In the genomic region with DNA sequence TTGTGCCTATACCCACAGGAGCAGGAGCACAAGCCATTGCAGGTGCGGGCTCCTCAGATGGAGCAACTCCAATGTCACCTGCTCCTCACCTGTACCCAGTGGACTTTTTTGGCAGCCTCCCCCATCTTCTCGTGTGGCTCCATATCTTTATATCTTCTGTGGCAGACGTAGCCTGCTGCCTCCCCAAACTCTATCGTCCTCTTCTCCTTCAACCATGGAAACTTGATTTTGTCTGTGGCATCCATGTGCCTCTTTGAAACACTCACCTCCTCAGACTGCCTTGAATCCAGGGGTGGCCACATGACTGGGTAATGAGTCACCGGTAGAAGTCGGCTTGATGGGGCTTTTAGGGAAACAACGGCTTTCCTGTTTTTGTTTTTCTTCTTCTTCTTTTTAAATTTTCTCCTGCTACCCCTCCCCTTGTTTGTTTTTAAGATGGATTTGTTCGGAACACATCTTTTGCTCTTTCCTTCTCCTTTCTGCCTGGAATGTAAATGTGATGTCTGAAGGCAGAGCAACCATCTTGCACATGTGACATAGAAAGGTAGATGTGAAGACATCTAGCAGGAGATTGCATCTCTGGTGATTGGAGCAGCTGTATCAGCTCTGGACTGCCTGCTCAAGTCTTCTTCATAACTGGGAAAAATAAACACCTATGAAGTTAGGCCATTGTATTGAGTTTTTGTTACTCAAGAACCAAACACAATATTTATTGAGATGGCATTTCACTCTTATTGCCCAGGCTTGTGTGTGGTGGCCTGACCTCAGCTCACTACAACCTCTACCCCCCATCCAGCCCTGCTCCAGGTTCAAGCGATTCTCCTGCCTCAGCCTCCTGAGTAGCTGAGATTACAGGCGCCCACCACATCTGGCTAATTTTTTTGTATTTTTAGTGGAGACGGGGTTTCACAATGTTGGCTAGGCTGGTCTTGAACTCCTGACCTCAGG, we compare ENCODE assay signal across 8 cellular contexts.
DNase-seq lines count a peak whose midpoint lies in the region; ATAC-seq and TF ChIP-seq lines count a peak whose summit lies in the region.

No MANE protein-coding gene starts in this region.

- WGBS in right cardiac atrium: 67% methylated on average over 11 of the region's 11 CpGs
- WGBS in stomach, 5 donors: 53 to 66% (median 58%) methylated on average over 11 of the region's 11 CpGs

- peak overlapping the region; percentile 6 for H3K27ac ChIP-seq in right cardiac atrium (ENCODE audit: low read length)
- peak overlapping the region in 4 of 5 donors; percentile 67 to 75 (median 70) for H3K27ac ChIP-seq in stomach

- no peak for TF ChIP-seq EP300 in stomach (IDR thresholded peaks at IDR 0.05)

- no peaks in the 10 kb centered on the region for H3K36me3 ChIP-seq in stomach

- H3K9me3 Mint-ChIP-seq in activated T-cell treated with anti-CD3 and anti-CD28 coated beads, Interleukin-2, amount 50 U/mL, for 4 hours: peaks cover 1% of the 10 kb centered on the region

- H3K4me3 Mint-ChIP-seq in activated T-cell treated with anti-CD3 and anti-CD28 coated beads, Interleukin-2, amount 50 U/mL, for 4 hours: peak overlapping the region; percentile 52

- no peaks in the 10 kb centered on the region for H3K27me3 Mint-ChIP-seq in activated T-cell treated with anti-CD3 and anti-CD28 coated beads, Interleukin-2, amount 50 U/mL, for 4 hours (ENCODE audit: low read depth)

- peaks cover 2% of the 10 kb centered on the region for H3K4me1 ChIP-seq in right cardiac atrium (ENCODE audit: control insufficient read depth, insufficient read depth, low read length)
- H3K4me1 ChIP-seq in stomach: peaks cover 15 to 45% (median 25%) of the 10 kb centered on the region in 4 donors

- ATAC-seq in right cardiac atrium (peak in 1 of 2 donors; percentile 46), Right ventricle myocardium superior (ENCODE audit: poor library complexity) (no peak), GM19023 (IDR thresholded peaks at IDR 0.05; ENCODE audit: unreplicated experiment) (no peak)
- peak; percentile 36 to 44 for ATAC-seq in activated T-cell treated with anti-CD3 and anti-CD28 coated beads, Interleukin-2, amount 50 U/mL, for 4 hours

- DNase-seq in right cardiac atrium (no peak), Right ventricle myocardium superior (no peak), glomerular visceral epithelial cell (ENCODE audit: extremely low spot score) (peak; percentile 69), stomach (peak; percentile 35), iPS-NIHi7 (ENCODE audit: extremely low spot score) (no peak), NCI-H2107 treated with DMSO at 0.1 percent for 48 hours (lab: John Stamatoyannopoulos, UW; ENCODE audit: unreplicated experiment) (no peak)
- DNase-seq in activated T-cell treated with anti-CD3 and anti-CD28 coated beads, Interleukin-2, amount 50 U/mL, for 4 hours: peak; percentile 34

- TF ChIP-seq POLR2A in stomach (IDR thresholded peaks at IDR 0.05): no peak

- TF ChIP-seq CTCF in stomach (IDR thresholded peaks at IDR 0.05): no peak

- H3K4me1 Mint-ChIP-seq in activated T-cell treated with anti-CD3 and anti-CD28 coated beads, Interleukin-2, amount 50 U/mL, for 4 hours (ENCODE audit: low read depth): peaks cover 88% of the 10 kb centered on the region

- H3K27me3 ChIP-seq in right cardiac atrium (ENCODE audit: control insufficient read depth, insufficient read depth): no peaks in the 10 kb centered on the region
- H3K27me3 ChIP-seq in stomach: no peaks in the 10 kb centered on the region

- H3K36me3 Mint-ChIP-seq in activated T-cell treated with anti-CD3 and anti-CD28 coated beads, Interleukin-2, amount 50 U/mL, for 4 hours (ENCODE audit: insufficient read depth): peaks cover 13% of the 10 kb centered on the region

- H3K9me3 ChIP-seq in right cardiac atrium (ENCODE audit: control insufficient read depth, low read length): no peaks in the 10 kb centered on the region
- no peaks in the 10 kb centered on the region for H3K9me3 ChIP-seq in stomach

- intact Hi-C loops in right cardiac atrium (cut with DNase I) (loop anchor here in 1 of 4 donors (10.0 kb wide), 1 partner anchor 70 kb away; a partner anchor contains a TSS), Right ventricle myocardium superior (cut with DNase I) (no loop called here), stomach (cut with DNase I; ENCODE audit: low total_unique reads) (no loop called here)

- H3K4me3 ChIP-seq in right cardiac atrium (ENCODE audit: low read length): no peak overlapping the region
- no peak overlapping the region for H3K4me3 ChIP-seq in stomach

Comparison
In these comparisons a context has a peak if more than half of its experiments do, and no peak if none do; other contexts are left out.
1. ATAC-seq: peak in activated T-cell treated with anti-CD3 and anti-CD28 coated beads, Interleukin-2, amount 50 U/mL, for 4 hours (2 of 2); none in Right ventricle myocardium superior (single experiment) and GM19023 (single experiment).
2. DNase-seq: peak in activated T-cell treated with anti-CD3 and anti-CD28 coated beads, Interleukin-2, amount 50 U/mL, for 4 hours (single experiment), glomerular visceral epithelial cell (single experiment) and stomach (single experiment); none in right cardiac atrium (0 of 3), Right ventricle myocardium superior (single experiment), iPS-NIHi7 (single experiment) and NCI-H2107 treated with DMSO at 0.1 percent for 48 hours (single experiment).